In genomic region chr4:94491322-94491721, GRCh38 we compare ENCODE assay signal across 18 cellular contexts. TPM values are rescaled to one million over a fixed set of nuclear protein-coding genes. Genes with fewer than 3 reads are reported as not detected.
DNase-seq lines count a peak whose midpoint lies in the region; ATAC-seq, FAIRE-seq and TF ChIP-seq lines count a peak whose summit lies in the region.
"Had no signal": no experiment of that assay in that cellular context is flagged by ENCODE, and none has a peak within 500 bp of the region (broad histone marks: within the 10 kb centered on the region; RNA-seq: fewer than 3 reads in every experiment).

No MANE protein-coding gene starts in this region.

- dilution Hi-C loops in keratinocyte (cut with MboI; ENCODE audit: extremely low pct_ligation_motif_present, low sequenced_read_pairs), result no loop called here

- H3K4me1 ChIP-seq in keratinocyte (ENCODE audit: control insufficient read depth, extremely low read depth, insufficient read depth, low read length), result peaks cover 50% of the 10 kb centered on the region

- H3K9ac ChIP-seq in keratinocyte (ENCODE audit: control insufficient read depth, extremely low read depth, insufficient read depth, low read length), result peak overlapping the region; percentile 36

- H3K4me3 ChIP-seq in cardiac fibroblast (replicated peaks in 1 of 2; ENCODE audit: low read depth in 2 of 2, low read length in 2 of 2) (peak overlapping the region in 1 of 2 donors; percentile 1), keratinocyte (ENCODE audit: control insufficient read depth in 2 of 3, extremely low read depth in 1 of 3, insufficient read depth in 2 of 3, low read depth in 1 of 3, low read length in 3 of 3) (peak overlapping the region in 2 of 3 experiments; percentile 7 to 34)
- H3K4me3 ChIP-seq: gastroesophageal sphincter, sigmoid colon, vagina had no signal

- TF ChIP-seq CTCF in cardiac fibroblast (IDR thresholded peaks at IDR 0.05; ENCODE audit: low read depth, low read length) (no peak), keratinocyte (optimal IDR thresholded peaks at IDR 0.05 in 1 of 3, IDR thresholded peaks at IDR 0.05 in 1 of 3, conservative IDR thresholded peaks at IDR 0.05 in 1 of 3; ENCODE audit: extremely low read depth in 1 of 3, insufficient read depth in 2 of 3, low read length in 3 of 3) (no peak)

- H3K27ac ChIP-seq in keratinocyte (ENCODE audit: control insufficient read depth, insufficient read depth, low read length), result peak overlapping the region; percentile 55
- H3K27ac ChIP-seq: gastroesophageal sphincter, neutrophil, vagina had no signal

- H3K9me1 ChIP-seq in keratinocyte (ENCODE audit: control insufficient read depth, extremely low read depth, insufficient read depth, low read length), result no peaks in the 10 kb centered on the region

- ATAC-seq in GM21723 (IDR thresholded peaks at IDR 0.05; ENCODE audit: unreplicated experiment) (no peak), GM19452 (IDR thresholded peaks at IDR 0.05; ENCODE audit: unreplicated experiment) (no peak)
- ATAC-seq: activated T-cell treated with anti-CD3 and anti-CD28 coated beads, Interleukin-2, amount 50 U/mL, for 4 hours; gastroesophageal sphincter had no signal

- no peak overlapping the region for H2AFZ ChIP-seq in keratinocyte (ENCODE audit: control insufficient read depth, low read length)

- H4K20me1 ChIP-seq in keratinocyte (ENCODE audit: control insufficient read depth, extremely low read depth, insufficient read depth, low read length), result no peaks in the 10 kb centered on the region

- H3K9me3 ChIP-seq in keratinocyte (ENCODE audit: control insufficient read depth, low read depth, low read length), result no peaks in the 10 kb centered on the region
- H3K9me3 ChIP-seq: gastroesophageal sphincter, neutrophil, sigmoid colon, vagina had no signal

- peak; percentile 68 for FAIRE-seq in keratinocyte (lab: Jason Lieb, UNC)

- no peaks in the 10 kb centered on the region for H3K27me3 ChIP-seq in keratinocyte (ENCODE audit: control insufficient read depth, extremely low read depth, insufficient read depth, low read length)
- H3K27me3 ChIP-seq: gastroesophageal sphincter, neutrophil, sigmoid colon, vagina had no signal

- peaks cover 2 to 10% of the 10 kb centered on the region in 2 experiments for H3K36me3 ChIP-seq in keratinocyte (ENCODE audit: control insufficient read depth in 2 of 2, extremely low read depth in 1 of 2, insufficient read depth in 2 of 2, low read length in 2 of 2)
- H3K36me3 ChIP-seq: gastroesophageal sphincter, neutrophil, sigmoid colon, vagina had no signal

- H3K79me2 ChIP-seq in keratinocyte (ENCODE audit: control insufficient read depth, insufficient read depth, low read length), result peaks cover 66% of the 10 kb centered on the region

- DNase-seq in AG08395 (ENCODE audit: low spot score) (peak; percentile 39), LoVo (ENCODE audit: low spot score) (peak; percentile 25), cardiac fibroblast (ENCODE audit: low read depth in 2 of 2) (peak; percentile 37 to 59), keratinocyte (ENCODE audit: low read depth, low spot score) (no peak), T-helper 9 cell (no peak), HK-2 (ENCODE audit: unreplicated experiment) (no peak)
- DNase-seq: activated CD4-positive, alpha-beta T cell treated with anti-CD3 and anti-CD28 coated beads, Interleukin-2, amount 50 U/mL, for 1 hour; activated T-cell treated with anti-CD3 and anti-CD28 coated beads, Interleukin-2, amount 50 U/mL, for 4 hours; amniotic stem cell; H9; Right ventricle myocardium superior; sigmoid colon; stimulated activated naive CD4-positive, alpha-beta T cell treated with Interleukin-2 at 50 U/mL for 16 hours had no signal

- peak overlapping the region; percentile 83 for H3K4me2 ChIP-seq in keratinocyte (ENCODE audit: control insufficient read depth, extremely low read depth, insufficient read depth, low read depth, low read length)

RNA-seq across cellular contexts. Expression of gene PDLIM5, which starts 39.6 kb away (rescaled TPM):
- polyA plus RNA-seq in keratinocyte, result 112 to 123 TPM (median 121 TPM) in 3 replicates
- polyA plus RNA-seq in keratinocyte (2011; ENCODE audit: low read depth), result 70.2 TPM
- 86.5 and 117 TPM in 2 replicates for polyA plus RNA-seq in keratinocyte (2011; cell fraction: cytosol; rRNA removed)
- polyA plus RNA-seq in keratinocyte (2011; cell fraction: nucleus; rRNA removed), result 138 and 152 TPM in 2 replicates
- 42.5 and 63.4 TPM in 2 replicates for polyA plus RNA-seq in keratinocyte (2012; ENCODE audit: low replicate concordance)
- 185 to 420 TPM (median 373 TPM) in 3 replicates for polyA minus RNA-seq in keratinocyte
- 88.2 TPM for polyA minus RNA-seq in keratinocyte (2011; cell fraction: cytosol; rRNA and poly(A)+ RNA removed)
- polyA minus RNA-seq in keratinocyte (2011; cell fraction: nucleus; rRNA and poly(A)+ RNA removed), result 164 and 306 TPM in 2 replicates

Comparison
In these comparisons a context has a peak if more than half of its experiments do, and no peak if none do; other contexts are left out.
1. DNase-seq: peak in AG08395 (single experiment), LoVo (single experiment) and cardiac fibroblast (2 of 2); none in keratinocyte (single experiment), T-helper 9 cell (single experiment) and HK-2 (single experiment).